In genomic region chr21:38913120-38913975, GRCh38 we compare ENCODE assay signal across 1 cellular context.
A peak's percentile ranks its signal among the peaks of the same experiment; 100 is the strongest.
TF ChIP-seq lines count a peak whose summit lies in the region.

No MANE protein-coding gene starts in this region.

TF ChIP-seq in HepG2, 621 proteins besides CTCF, POLR2A, EP300 and RAD21 (continued from another document and continues in another):
- peak; percentile 74 for TF ChIP-seq ZNF687 (CRISPR knock-in tag; IDR thresholded peaks at IDR 0.05)
- no peak for TF ChIP-seq ZNF335 (CRISPR knock-in tag; IDR thresholded peaks at IDR 0.05)
- no peak for TF ChIP-seq ZNF777 (CRISPR knock-in tag; IDR thresholded peaks at IDR 0.05)
- no peak for TF ChIP-seq ZBED4 (CRISPR knock-in tag; IDR thresholded peaks at IDR 0.05; ENCODE audit: borderline replicate concordance)
- TF ChIP-seq HNRNPL (IDR thresholded peaks at IDR 0.05; ENCODE audit: low read depth, low read length), result no peak
- TF ChIP-seq FOXO4 (CRISPR knock-in tag; conservative IDR thresholded peaks at IDR 0.05), result no peak
- TF ChIP-seq ZNF33A (CRISPR knock-in tag; IDR thresholded peaks at IDR 0.05; ENCODE audit: borderline replicate concordance), result no peak
- TF ChIP-seq ZNF530 (CRISPR knock-in tag; IDR thresholded peaks at IDR 0.05; ENCODE audit: low read depth), result no peak
- TF ChIP-seq U2AF2 (IDR thresholded peaks at IDR 0.05; ENCODE audit: low read depth, low read length), result no peak
- TF ChIP-seq ZNF704 (CRISPR knock-in tag; IDR thresholded peaks at IDR 0.05; ENCODE audit: borderline replicate concordance), result no peak
- TF ChIP-seq SNAPC2 (CRISPR knock-in tag; IDR thresholded peaks at IDR 0.05), result no peak
- no peak for TF ChIP-seq TRIM22 (IDR thresholded peaks at IDR 0.05)
- TF ChIP-seq ZNF646 (CRISPR knock-in tag; IDR thresholded peaks at IDR 0.05), result peak; percentile 99; the same call in 1 of the 2 replicates
- peak; percentile 33; the same call in 1 of the 2 replicates for TF ChIP-seq HDAC1 (CRISPR knock-in tag; IDR thresholded peaks at IDR 0.05)
- TF ChIP-seq ZNF263 (CRISPR knock-in tag; IDR thresholded peaks at IDR 0.05), result no peak
- TF ChIP-seq RXRA (CRISPR knock-in tag; IDR thresholded peaks at IDR 0.05), result no peak
- TF ChIP-seq KLF11 (CRISPR knock-in tag; IDR thresholded peaks at IDR 0.05), result no peak
- TF ChIP-seq ZNF546 (CRISPR knock-in tag; conservative IDR thresholded peaks at IDR 0.05), result no peak
- no peak for TF ChIP-seq MAZ (IDR thresholded peaks at IDR 0.05; ENCODE audit: borderline replicate concordance, low read depth, low read length)
- TF ChIP-seq MAZ (CRISPR knock-in tag; IDR thresholded peaks at IDR 0.05; ENCODE audit: low read depth), result no peak
- TF ChIP-seq NONO (IDR thresholded peaks at IDR 0.05), result 0 out of 2 replicates have a peak, but pooled peaks have one; percentile 30
- no peak for TF ChIP-seq NONO (CRISPR knock-in tag; conservative IDR thresholded peaks at IDR 0.05)
- TF ChIP-seq FOXP1 (IDR thresholded peaks at IDR 0.05), result peak; percentile 56; the same call in 1 of the 2 replicates
- TF ChIP-seq FOXP1 (CRISPR knock-in tag; IDR thresholded peaks at IDR 0.05), result no peak
- TF ChIP-seq ZNF589 (CRISPR knock-in tag; conservative IDR thresholded peaks at IDR 0.05), result no peak
- TF ChIP-seq ZBTB33 (CRISPR knock-in tag; IDR thresholded peaks at IDR 0.05), result peak; percentile 65
- no peak for TF ChIP-seq TBX2 (CRISPR knock-in tag; IDR thresholded peaks at IDR 0.05; ENCODE audit: borderline replicate concordance)
- no peak for TF ChIP-seq SP1 (IDR thresholded peaks at IDR 0.05)
- peak; percentile 43; the same call in 1 of the 2 replicates for TF ChIP-seq SP1 (CRISPR knock-in tag; IDR thresholded peaks at IDR 0.05)
- no peak for TF ChIP-seq SKI (IDR thresholded peaks at IDR 0.05; ENCODE audit: partially characterized antibody)
- no peak for TF ChIP-seq HOXD1 (CRISPR knock-in tag; IDR thresholded peaks at IDR 0.05)
- TF ChIP-seq TEAD2 (CRISPR knock-in tag; IDR thresholded peaks at IDR 0.05), result no peak
- TF ChIP-seq RELA (CRISPR knock-in tag; IDR thresholded peaks at IDR 0.05), result no peak
- no peak for TF ChIP-seq DRAP1 (CRISPR knock-in tag; IDR thresholded peaks at IDR 0.05)
- 0 out of 2 replicates have a peak, but pooled peaks have one; percentile 59 for TF ChIP-seq CHD4 (IDR thresholded peaks at IDR 0.05; ENCODE audit: borderline replicate concordance, low read length)
- no peak for TF ChIP-seq POGK (CRISPR knock-in tag; conservative IDR thresholded peaks at IDR 0.05)
